1 cellular context compared by ENCODE assay signal in genomic region chr3:46935168-46935858, GRCh38.
A peak's percentile ranks its signal among the peaks of the same experiment; 100 is the strongest.
TF ChIP-seq lines count a peak whose summit lies in the region.

No MANE protein-coding gene starts in this region.

TF ChIP-seq in K562, 482 proteins besides CTCF, POLR2A, EP300 and RAD21 (continued from another document and continues in another):
- TF ChIP-seq TRIM25 (IDR thresholded peaks at IDR 0.05; ENCODE audit: borderline replicate concordance) (no peak), MYNN (IDR thresholded peaks at IDR 0.05) (peak; percentile 97), MYNN (CRISPR knock-in tag; IDR thresholded peaks at IDR 0.05) (no peak), DPF2 (IDR thresholded peaks at IDR 0.05) (peak; percentile 95), TCFL5 (CRISPR knock-in tag; conservative IDR thresholded peaks at IDR 0.05) (no peak), DACH1 (IDR thresholded peaks at IDR 0.05; ENCODE audit: partially characterized antibody) (no peak), NR0B1 (IDR thresholded peaks at IDR 0.05; ENCODE audit: partially characterized antibody) (no peak), THAP12 (CRISPR knock-in tag; IDR thresholded peaks at IDR 0.05) (no peak), E2F5 (CRISPR knock-in tag; IDR thresholded peaks at IDR 0.05) (no peak), HBP1 (CRISPR knock-in tag; IDR thresholded peaks at IDR 0.05) (no peak), MNT (conservative IDR thresholded peaks at IDR 0.05) (no peak; a peak in 1 of 4 replicates), PATZ1 (CRISPR knock-in tag; IDR thresholded peaks at IDR 0.05; ENCODE audit: borderline replicate concordance) (no peak), PRDM10 (IDR thresholded peaks at IDR 0.05; ENCODE audit: partially characterized antibody) (no peak), GTF2B (IDR thresholded peaks at IDR 0.05; ENCODE audit: extremely low read depth, insufficient read length) (no peak), MCM3 (IDR thresholded peaks at IDR 0.05) (no peak), ZNF324 (CRISPR knock-in tag; IDR thresholded peaks at IDR 0.05) (no peak), ZBTB11 (CRISPR knock-in tag; IDR thresholded peaks at IDR 0.05) (no peak), PTRF (tag; IDR thresholded peaks at IDR 0.05) (no peak), GATAD2B (IDR thresholded peaks at IDR 0.05; ENCODE audit: borderline replicate concordance) (no peak; the same call in 1 of the 2 replicates), PCBP1 (IDR thresholded peaks at IDR 0.05; ENCODE audit: low read depth, low read length, poor library complexity, severe bottlenecking) (no peak), ZNF224 (CRISPR knock-in tag; IDR thresholded peaks at IDR 0.05) (no peak), SETDB1 (IDR thresholded peaks at IDR 0.05; ENCODE audit: low read length) (no peak), HDGF (IDR thresholded peaks at IDR 0.05) (no peak), ZNF217 (CRISPR knock-in tag; IDR thresholded peaks at IDR 0.05) (no peak), ZNF766 (CRISPR knock-in tag; conservative IDR thresholded peaks at IDR 0.05) (0 out of 2 replicates have a peak, but pooled peaks have one; percentile 44), SUPT5H (IDR thresholded peaks at IDR 0.05) (no peak; the same call in 1 of the 2 replicates), EP400 (IDR thresholded peaks at IDR 0.05) (no peak), BMI1 (IDR thresholded peaks at IDR 0.05; ENCODE audit: low read length) (no peak), BACH1 (tag; IDR thresholded peaks at IDR 0.05) (peak; percentile 36; the same call in 1 of the 2 replicates), CBFB (CRISPR knock-in tag; IDR thresholded peaks at IDR 0.05) (no peak), ZNF561 (CRISPR knock-in tag; conservative IDR thresholded peaks at IDR 0.05) (no peak), NR2F6 (CRISPR knock-in tag; IDR thresholded peaks at IDR 0.05) (no peak), AFF1 (IDR thresholded peaks at IDR 0.05; ENCODE audit: low read depth in 1 of 2, partially characterized antibody in 2 of 2) (no peak)
